ENCODE assay signal across 41 cellular contexts in the genomic region with DNA sequence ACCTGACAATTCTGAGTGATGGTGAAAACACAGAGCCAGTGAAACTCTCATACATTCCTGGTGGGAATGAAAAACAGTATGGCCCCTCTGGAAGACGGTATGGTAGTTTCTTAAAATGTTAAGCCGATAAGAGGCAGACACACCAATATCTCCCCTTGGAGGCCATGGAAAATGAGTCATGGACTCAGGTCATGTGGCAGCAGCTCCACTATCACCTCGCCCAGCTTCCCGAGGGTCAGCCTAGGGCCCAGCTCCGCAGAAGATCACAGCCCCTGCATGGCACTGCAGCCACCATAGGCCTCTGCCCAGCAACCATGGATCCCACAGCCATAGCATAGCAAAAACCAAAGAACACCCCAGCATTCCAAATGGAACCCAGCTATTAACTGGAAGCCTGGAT. TPM values are rescaled to one million over a fixed set of nuclear protein-coding genes. Genes with fewer than 3 reads are reported as not detected.
"Had no signal": no experiment of that assay in that cellular context is flagged by ENCODE, and none has a peak within 500 bp of the region (broad histone marks: within the 10 kb centered on the region; RNA-seq: fewer than 3 reads in every experiment).

No MANE protein-coding gene starts in this region.

- DNase-seq: activated CD4-positive, alpha-beta memory T cell treated with anti-CD3 and anti-CD28 coated beads, Interleukin-2, amount 10 ng/mL, durations not matched to agents 7 days and 5 days; activated CD4-positive, alpha-beta T cell treated with anti-CD3 and anti-CD28 coated beads for 1 hour; activated CD4-positive, alpha-beta T cell treated with anti-CD3 and anti-CD28 coated beads for 36 hours; activated CD4-positive, alpha-beta T cell treated with anti-CD3 and anti-CD28 coated beads for 48 hours; activated CD4-positive, alpha-beta T cell treated with anti-CD3 and anti-CD28 coated beads, Interleukin-2, amount 10 ng/mL, durations not matched to agents 7 days and 5 days; activated CD4-positive, alpha-beta T cell treated with anti-CD3 and anti-CD28 coated beads, Interleukin-2, amount 50 U/mL, for 48 hours; activated CD4-positive, CD25-positive, alpha-beta regulatory T cell; activated CD8-positive, alpha-beta memory T cell treated with anti-CD3 and anti-CD28 coated beads for 24 hours; activated CD8-positive, alpha-beta memory T cell treated with anti-CD3 and anti-CD28 coated beads, Interleukin-2, amount 10 ng/mL, durations not matched to agents 7 days and 5 days; activated CD8-positive, alpha-beta memory T cell treated with anti-CD3 and anti-CD28 coated beads, Interleukin-2, amount 50 U/mL, for 48 hours; activated CD8-positive, alpha-beta T cell treated with anti-CD3 and anti-CD28 coated beads, Interleukin-2, amount 10 ng/mL, durations not matched to agents 7 days and 5 days; activated effector memory CD4-positive, alpha-beta T cell treated with Interleukin-2 at 50 U/mL for 16 hours; activated gamma-delta T cell; activated naive CD4-positive, alpha-beta T cell treated with anti-CD3 and anti-CD28 coated beads, Interleukin-2, amount 10 ng/mL, durations not matched to agents 7 days and 5 days; activated naive CD4-positive, alpha-beta T cell treated with Interleukin-2 at 50 U/mL for 16 hours; activated naive CD8-positive, alpha-beta T cell treated with anti-CD3 and anti-CD28 coated beads, Interleukin-2, amount 10 ng/mL, durations not matched to agents 7 days and 5 days; activated naive CD8-positive, alpha-beta T cell treated with anti-CD3 and anti-CD28 coated beads, Interleukin-2, amount 50 U/mL, for 24 hours; activated T-cell treated with anti-CD3 and anti-CD28 coated beads, Interleukin-2, amount 50 U/mL, for 24 hours; activated T-cell treated with anti-CD3 and anti-CD28 coated beads, Interleukin-2, amount 50 U/mL, for 48 hours; amygdala; anterior cingulate cortex; caudate nucleus; cerebellar nuclear complex; T-helper 1 cell; T-helper 2 cell; T-helper 9 cell; WERI-Rb-1 had no signal

- ATAC-seq: activated CD4-positive, alpha-beta T cell treated with anti-CD3 and anti-CD28 coated beads for 36 hours; activated CD4-positive, CD25-positive, alpha-beta regulatory T cell treated with anti-CD3 and anti-CD28 coated beads, Interleukin-2, amount 50 U/mL, for 24 hours; activated CD8-positive, alpha-beta memory T cell treated with anti-CD3 and anti-CD28 coated beads, Interleukin-2, amount 10 ng/mL, durations not matched to agents 7 days and 5 days; activated CD8-positive, alpha-beta T cell treated with anti-CD3 and anti-CD28 coated beads, Interleukin-2, amount 10 ng/mL, durations not matched to agents 7 days and 5 days; activated naive CD8-positive, alpha-beta T cell treated with anti-CD3 and anti-CD28 coated beads, Interleukin-2, amount 50 U/mL, for 24 hours; WTC11 had no signal

- H3K36me3 Mint-ChIP-seq: activated CD8-positive, alpha-beta memory T cell treated with anti-CD3 and anti-CD28 coated beads, Interleukin-2, amount 10 ng/mL, durations not matched to agents 7 days and 5 days; activated naive CD4-positive, alpha-beta T cell treated with anti-CD3 and anti-CD28 coated beads, Interleukin-2, amount 10 ng/mL, durations not matched to agents 7 days and 5 days; activated naive CD8-positive, alpha-beta T cell; activated naive CD8-positive, alpha-beta T cell treated with anti-CD3 and anti-CD28 coated beads, Interleukin-2, amount 10 ng/mL, durations not matched to agents 7 days and 5 days; brain; WTC11 had no signal

- H3K4me3 Mint-ChIP-seq: activated CD4-positive, alpha-beta memory T cell treated with anti-CD3 and anti-CD28 coated beads, Interleukin-2, amount 10 ng/mL, durations not matched to agents 7 days and 5 days; activated CD4-positive, alpha-beta T cell treated with anti-CD3 and anti-CD28 coated beads for 36 hours; activated CD4-positive, alpha-beta T cell treated with anti-CD3 and anti-CD28 coated beads, Interleukin-2, amount 10 ng/mL, durations not matched to agents 7 days and 5 days; activated CD8-positive, alpha-beta memory T cell treated with anti-CD3 and anti-CD28 coated beads, Interleukin-2, amount 10 ng/mL, durations not matched to agents 7 days and 5 days; activated CD8-positive, alpha-beta T cell treated with anti-CD3 and anti-CD28 coated beads, Interleukin-2, amount 10 ng/mL, durations not matched to agents 7 days and 5 days; activated naive CD4-positive, alpha-beta T cell treated with anti-CD3 and anti-CD28 coated beads, Interleukin-2, amount 10 ng/mL, durations not matched to agents 7 days and 5 days; activated naive CD4-positive, alpha-beta T cell treated with anti-CD3 and anti-CD28 coated beads, Interleukin-2, amount 50 U/mL, for 24 hours; activated naive CD8-positive, alpha-beta T cell; activated naive CD8-positive, alpha-beta T cell treated with anti-CD3 and anti-CD28 coated beads, Interleukin-2, amount 10 ng/mL, durations not matched to agents 7 days and 5 days; activated naive CD8-positive, alpha-beta T cell treated with anti-CD3 and anti-CD28 coated beads, Interleukin-2, amount 50 U/mL, for 24 hours; activated T-cell treated with anti-CD3 and anti-CD28 coated beads, Interleukin-2, amount 50 U/mL, for 24 hours; brain; central memory CD8-positive, alpha-beta T cell; T-helper 1 cell treated with Interleukin-12 subunit alpha and Interleukin-12 subunit beta and Interleukin-4 antibody, amounts not matched to agents 30 μg/mL and 1 μg/mL, for 36 hours; T-helper 2 cell treated with Interferon-gamma antibody and Interleukin-4, amounts not matched to agents 5 μg/mL and 100 μg/mL, for 36 hours; WTC11 had no signal

- H3K27me3 ChIP-seq: ascending aorta, cardiac muscle cell had no signal

- H3K4me1 ChIP-seq: ascending aorta had no signal

- H3K4me3 ChIP-seq: ascending aorta, cardiac muscle cell had no signal

- H3K9me3 ChIP-seq: ascending aorta had no signal

- H3K27ac ChIP-seq: ascending aorta, cardiac muscle cell, WERI-Rb-1 had no signal

- H3K27ac Mint-ChIP-seq: activated CD4-positive, alpha-beta memory T cell treated with anti-CD3 and anti-CD28 coated beads, Interleukin-2, amount 10 ng/mL, durations not matched to agents 7 days and 5 days; activated CD4-positive, alpha-beta T cell treated with anti-CD3 and anti-CD28 coated beads for 36 hours; activated CD4-positive, alpha-beta T cell treated with anti-CD3 and anti-CD28 coated beads, Interleukin-2, amount 10 ng/mL, durations not matched to agents 7 days and 5 days; activated CD8-positive, alpha-beta memory T cell treated with anti-CD3 and anti-CD28 coated beads, Interleukin-2, amount 10 ng/mL, durations not matched to agents 7 days and 5 days; activated CD8-positive, alpha-beta T cell treated with anti-CD3 and anti-CD28 coated beads, Interleukin-2, amount 10 ng/mL, durations not matched to agents 7 days and 5 days; activated naive CD4-positive, alpha-beta T cell treated with anti-CD3 and anti-CD28 coated beads, Interleukin-2, amount 10 ng/mL, durations not matched to agents 7 days and 5 days; activated naive CD4-positive, alpha-beta T cell treated with anti-CD3 and anti-CD28 coated beads, Interleukin-2, amount 50 U/mL, for 24 hours; activated naive CD8-positive, alpha-beta T cell; activated naive CD8-positive, alpha-beta T cell treated with anti-CD3 and anti-CD28 coated beads, Interleukin-2, amount 10 ng/mL, durations not matched to agents 7 days and 5 days; activated naive CD8-positive, alpha-beta T cell treated with anti-CD3 and anti-CD28 coated beads, Interleukin-2, amount 50 U/mL, for 24 hours; activated T-cell treated with anti-CD3 and anti-CD28 coated beads, Interleukin-2, amount 50 U/mL, for 24 hours; activated T-helper 2 cell treated with anti-CD3 and anti-CD28 coated beads, Interferon-gamma antibody, Interleukin-2, Interleukin-4, amounts not matched to agents 10 μg/mL and 5 μg/mL and 100 μg/mL, durations not matched to agents 14 hours and 24 hours and 36 hours; brain; T-helper 1 cell treated with Interleukin-12 subunit alpha and Interleukin-12 subunit beta and Interleukin-4 antibody, amounts not matched to agents 30 μg/mL and 1 μg/mL, for 36 hours; T-helper 2 cell treated with Interferon-gamma antibody and Interleukin-4, amounts not matched to agents 5 μg/mL and 100 μg/mL, for 36 hours; WTC11 had no signal

- H3K4me1 Mint-ChIP-seq: activated CD4-positive, alpha-beta T cell treated with anti-CD3 and anti-CD28 coated beads for 36 hours; activated CD8-positive, alpha-beta memory T cell treated with anti-CD3 and anti-CD28 coated beads, Interleukin-2, amount 10 ng/mL, durations not matched to agents 7 days and 5 days; activated naive CD8-positive, alpha-beta T cell treated with anti-CD3 and anti-CD28 coated beads, Interleukin-2, amount 50 U/mL, for 24 hours; WTC11 had no signal

- H3K9me3 Mint-ChIP-seq: activated CD4-positive, alpha-beta memory T cell treated with anti-CD3 and anti-CD28 coated beads, Interleukin-2, amount 10 ng/mL, durations not matched to agents 7 days and 5 days; activated CD4-positive, alpha-beta T cell treated with anti-CD3 and anti-CD28 coated beads, Interleukin-2, amount 10 ng/mL, durations not matched to agents 7 days and 5 days; activated naive CD4-positive, alpha-beta T cell treated with anti-CD3 and anti-CD28 coated beads, Interleukin-2, amount 10 ng/mL, durations not matched to agents 7 days and 5 days; activated naive CD8-positive, alpha-beta T cell treated with anti-CD3 and anti-CD28 coated beads, Interleukin-2, amount 10 ng/mL, durations not matched to agents 7 days and 5 days; activated naive CD8-positive, alpha-beta T cell treated with anti-CD3 and anti-CD28 coated beads, Interleukin-2, amount 50 U/mL, for 24 hours; activated T-cell treated with anti-CD3 and anti-CD28 coated beads, Interleukin-2, amount 50 U/mL, for 24 hours; activated T-helper 2 cell treated with anti-CD3 and anti-CD28 coated beads, Interferon-gamma antibody, Interleukin-2, Interleukin-4, amounts not matched to agents 10 μg/mL and 5 μg/mL and 100 μg/mL, durations not matched to agents 14 hours and 24 hours and 36 hours; central memory CD8-positive, alpha-beta T cell; T-helper 1 cell treated with Interleukin-12 subunit alpha and Interleukin-12 subunit beta and Interleukin-4 antibody, amounts not matched to agents 30 μg/mL and 1 μg/mL, for 36 hours; T-helper 2 cell treated with Interferon-gamma antibody and Interleukin-4, amounts not matched to agents 5 μg/mL and 100 μg/mL, for 36 hours had no signal

- H3K36me3 ChIP-seq: ascending aorta, cardiac muscle cell, WERI-Rb-1 had no signal

RNA-seq across cellular contexts. Expression of a gene that starts 21.4 kb away (rescaled TPM):
- total RNA-seq: activated CD4-positive, alpha-beta memory T cell treated with anti-CD3 and anti-CD28 coated beads, Interleukin-2, amount 10 ng/mL, durations not matched to agents 7 days and 5 days; activated CD4-positive, alpha-beta T cell treated with anti-CD3 and anti-CD28 coated beads for 36 hours; activated CD4-positive, alpha-beta T cell treated with anti-CD3 and anti-CD28 coated beads, Interleukin-2, amount 10 ng/mL, durations not matched to agents 7 days and 5 days; activated CD8-positive, alpha-beta memory T cell treated with anti-CD3 and anti-CD28 coated beads, Interleukin-2, amount 10 ng/mL, durations not matched to agents 7 days and 5 days; activated CD8-positive, alpha-beta T cell treated with anti-CD3 and anti-CD28 coated beads, Interleukin-2, amount 10 ng/mL, durations not matched to agents 7 days and 5 days; activated naive CD8-positive, alpha-beta T cell treated with anti-CD3 and anti-CD28 coated beads, Interleukin-2, amount 10 ng/mL, durations not matched to agents 7 days and 5 days; activated T-helper 2 cell treated with anti-CD3 and anti-CD28 coated beads, Interferon-gamma antibody, Interleukin-2, Interleukin-4, amounts not matched to agents 10 μg/mL and 5 μg/mL and 100 μg/mL, durations not matched to agents 14 hours and 24 hours and 36 hours; ascending aorta; bronchial epithelial cell; cardiac muscle cell; chondrocyte; WTC11 had no signal
- polyA plus RNA-seq: adipose tissue, cardiac muscle cell had no signal

RNA-seq across cellular contexts. Expression of a gene that starts 25.8 kb away (rescaled TPM):
- total RNA-seq: activated CD4-positive, alpha-beta memory T cell treated with anti-CD3 and anti-CD28 coated beads, Interleukin-2, amount 10 ng/mL, durations not matched to agents 7 days and 5 days; activated CD4-positive, alpha-beta T cell treated with anti-CD3 and anti-CD28 coated beads for 36 hours; activated CD4-positive, alpha-beta T cell treated with anti-CD3 and anti-CD28 coated beads, Interleukin-2, amount 10 ng/mL, durations not matched to agents 7 days and 5 days; activated CD8-positive, alpha-beta memory T cell treated with anti-CD3 and anti-CD28 coated beads, Interleukin-2, amount 10 ng/mL, durations not matched to agents 7 days and 5 days; activated CD8-positive, alpha-beta T cell treated with anti-CD3 and anti-CD28 coated beads, Interleukin-2, amount 10 ng/mL, durations not matched to agents 7 days and 5 days; activated naive CD8-positive, alpha-beta T cell treated with anti-CD3 and anti-CD28 coated beads, Interleukin-2, amount 10 ng/mL, durations not matched to agents 7 days and 5 days; activated T-helper 2 cell treated with anti-CD3 and anti-CD28 coated beads, Interferon-gamma antibody, Interleukin-2, Interleukin-4, amounts not matched to agents 10 μg/mL and 5 μg/mL and 100 μg/mL, durations not matched to agents 14 hours and 24 hours and 36 hours; ascending aorta; bronchial epithelial cell; cardiac muscle cell; chondrocyte; WTC11 had no signal
- polyA plus RNA-seq: cardiac muscle cell had no signal

RNA-seq across cellular contexts. Expression of a gene that starts 40.1 kb away (rescaled TPM):
- total RNA-seq: activated CD4-positive, alpha-beta memory T cell treated with anti-CD3 and anti-CD28 coated beads, Interleukin-2, amount 10 ng/mL, durations not matched to agents 7 days and 5 days; activated CD4-positive, alpha-beta T cell treated with anti-CD3 and anti-CD28 coated beads for 36 hours; activated CD4-positive, alpha-beta T cell treated with anti-CD3 and anti-CD28 coated beads, Interleukin-2, amount 10 ng/mL, durations not matched to agents 7 days and 5 days; activated CD8-positive, alpha-beta memory T cell treated with anti-CD3 and anti-CD28 coated beads, Interleukin-2, amount 10 ng/mL, durations not matched to agents 7 days and 5 days; activated CD8-positive, alpha-beta T cell treated with anti-CD3 and anti-CD28 coated beads, Interleukin-2, amount 10 ng/mL, durations not matched to agents 7 days and 5 days; activated naive CD8-positive, alpha-beta T cell treated with anti-CD3 and anti-CD28 coated beads, Interleukin-2, amount 10 ng/mL, durations not matched to agents 7 days and 5 days; activated T-helper 2 cell treated with anti-CD3 and anti-CD28 coated beads, Interferon-gamma antibody, Interleukin-2, Interleukin-4, amounts not matched to agents 10 μg/mL and 5 μg/mL and 100 μg/mL, durations not matched to agents 14 hours and 24 hours and 36 hours; ascending aorta; bronchial epithelial cell; cardiac muscle cell; chondrocyte; WTC11 had no signal
- polyA plus RNA-seq: adipose tissue, cardiac muscle cell had no signal
